ENCODE assay signal across 1 cellular context in the genomic region with DNA sequence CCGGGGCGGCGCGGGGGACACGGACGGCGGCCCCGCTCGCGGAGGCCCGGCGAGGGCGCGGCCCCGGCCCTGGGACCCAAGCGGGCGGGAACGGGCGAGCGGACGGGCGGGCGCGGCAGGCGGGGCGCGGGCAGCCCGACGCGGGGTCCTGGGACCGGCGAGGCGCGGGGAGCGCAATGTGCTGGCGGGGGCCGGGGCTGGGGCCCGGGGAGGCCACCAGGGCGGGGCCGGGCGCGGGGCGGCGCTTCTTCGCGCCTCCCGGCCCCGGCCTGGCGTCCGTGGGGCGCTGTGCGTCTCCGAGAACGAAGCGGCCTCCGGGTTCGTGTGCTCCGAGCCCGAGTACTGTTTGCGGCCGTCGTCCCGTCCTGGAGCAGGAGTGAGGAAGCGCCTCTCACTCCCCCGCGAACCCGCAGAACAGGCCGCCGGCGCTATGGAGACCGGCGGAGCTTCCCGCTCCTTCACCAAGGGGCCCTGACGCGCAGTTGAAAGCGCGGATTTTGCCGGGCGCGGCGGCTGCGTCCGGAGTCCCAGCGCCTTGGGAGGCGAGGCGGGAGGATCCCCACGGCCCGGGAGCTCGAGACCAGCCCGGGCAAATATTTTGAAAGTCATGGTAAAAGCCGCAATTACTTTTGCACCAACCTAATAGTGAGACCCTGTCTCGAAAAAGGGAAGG.
TF ChIP-seq lines count a peak whose summit lies in the region.

No MANE protein-coding gene starts in this region.

TF ChIP-seq in HepG2, 621 proteins besides CTCF, POLR2A, EP300 and RAD21 (continued from another document and continues in another):
- TF ChIP-seq, protein P1, sequence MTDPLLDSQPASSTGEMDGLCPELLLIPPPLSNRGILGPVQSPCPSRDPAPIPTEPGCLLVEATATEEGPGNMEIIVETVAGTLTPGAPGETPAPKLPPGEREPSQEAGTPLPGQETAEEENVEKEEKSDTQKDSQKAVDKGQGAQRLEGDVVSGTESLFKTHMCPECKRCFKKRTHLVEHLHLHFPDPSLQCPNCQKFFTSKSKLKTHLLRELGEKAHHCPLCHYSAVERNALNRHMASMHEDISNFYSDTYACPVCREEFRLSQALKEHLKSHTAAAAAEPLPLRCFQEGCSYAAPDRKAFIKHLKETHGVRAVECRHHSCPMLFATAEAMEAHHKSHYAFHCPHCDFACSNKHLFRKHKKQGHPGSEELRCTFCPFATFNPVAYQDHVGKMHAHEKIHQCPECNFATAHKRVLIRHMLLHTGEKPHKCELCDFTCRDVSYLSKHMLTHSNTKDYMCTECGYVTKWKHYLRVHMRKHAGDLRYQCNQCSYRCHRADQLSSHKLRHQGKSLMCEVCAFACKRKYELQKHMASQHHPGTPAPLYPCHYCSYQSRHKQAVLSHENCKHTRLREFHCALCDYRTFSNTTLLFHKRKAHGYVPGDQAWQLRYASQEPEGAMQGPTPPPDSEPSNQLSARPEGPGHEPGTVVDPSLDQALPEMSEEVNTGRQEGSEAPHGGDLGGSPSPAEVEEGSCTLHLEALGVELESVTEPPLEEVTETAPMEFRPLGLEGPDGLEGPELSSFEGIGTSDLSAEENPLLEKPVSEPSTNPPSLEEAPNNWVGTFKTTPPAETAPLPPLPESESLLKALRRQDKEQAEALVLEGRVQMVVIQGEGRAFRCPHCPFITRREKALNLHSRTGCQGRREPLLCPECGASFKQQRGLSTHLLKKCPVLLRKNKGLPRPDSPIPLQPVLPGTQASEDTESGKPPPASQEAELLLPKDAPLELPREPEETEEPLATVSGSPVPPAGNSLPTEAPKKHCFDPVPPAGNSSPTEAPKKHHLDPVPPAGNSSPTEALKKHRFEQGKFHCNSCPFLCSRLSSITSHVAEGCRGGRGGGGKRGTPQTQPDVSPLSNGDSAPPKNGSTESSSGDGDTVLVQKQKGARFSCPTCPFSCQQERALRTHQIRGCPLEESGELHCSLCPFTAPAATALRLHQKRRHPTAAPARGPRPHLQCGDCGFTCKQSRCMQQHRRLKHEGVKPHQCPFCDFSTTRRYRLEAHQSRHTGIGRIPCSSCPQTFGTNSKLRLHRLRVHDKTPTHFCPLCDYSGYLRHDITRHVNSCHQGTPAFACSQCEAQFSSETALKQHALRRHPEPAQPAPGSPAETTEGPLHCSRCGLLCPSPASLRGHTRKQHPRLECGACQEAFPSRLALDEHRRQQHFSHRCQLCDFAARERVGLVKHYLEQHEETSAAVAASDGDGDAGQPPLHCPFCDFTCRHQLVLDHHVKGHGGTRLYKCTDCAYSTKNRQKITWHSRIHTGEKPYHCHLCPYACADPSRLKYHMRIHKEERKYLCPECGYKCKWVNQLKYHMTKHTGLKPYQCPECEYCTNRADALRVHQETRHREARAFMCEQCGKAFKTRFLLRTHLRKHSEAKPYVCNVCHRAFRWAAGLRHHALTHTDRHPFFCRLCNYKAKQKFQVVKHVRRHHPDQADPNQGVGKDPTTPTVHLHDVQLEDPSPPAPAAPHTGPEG (CRISPR knock-in tag; IDR thresholded peaks at IDR 0.05), result no peak
- TF ChIP-seq NFATC3 (CRISPR knock-in tag; IDR thresholded peaks at IDR 0.05) (0 out of 2 replicates have a peak, but pooled peaks have one; percentile 66), GPN1 (CRISPR knock-in tag; IDR thresholded peaks at IDR 0.05; ENCODE audit: borderline replicate concordance) (peak; percentile 71; the same call in 1 of the 2 replicates), HMG20B (CRISPR knock-in tag; conservative IDR thresholded peaks at IDR 0.05) (0 out of 2 replicates have a peak, but pooled peaks have one; percentile 39), MXI1 (IDR thresholded peaks at IDR 0.05; ENCODE audit: borderline replicate concordance, low read depth, low read length) (peak; percentile 16; the same call in 1 of the 3 replicates), NFE2L1 (CRISPR knock-in tag; IDR thresholded peaks at IDR 0.05; ENCODE audit: borderline replicate concordance) (0 out of 2 replicates have a peak, but pooled peaks have one; percentile 35), ZNF816 (CRISPR knock-in tag; IDR thresholded peaks at IDR 0.05; ENCODE audit: borderline replicate concordance) (0 out of 2 replicates have a peak, but pooled peaks have one; percentile 33), ETV6 (CRISPR knock-in tag; conservative IDR thresholded peaks at IDR 0.05) (0 out of 2 replicates have a peak, but pooled peaks have one; percentile 71), PHF5A (CRISPR knock-in tag; IDR thresholded peaks at IDR 0.05; ENCODE audit: low read depth, unreplicated experiment) (peak; percentile 59), KLF6 (CRISPR knock-in tag; IDR thresholded peaks at IDR 0.05) (peak; percentile 81; the same call in 1 of the 2 replicates), YY1 (IDR thresholded peaks at IDR 0.05; ENCODE audit: insufficient read depth, insufficient replicate concordance, low read depth, low read length) (peak; percentile 38), ZNF841 (CRISPR knock-in tag; IDR thresholded peaks at IDR 0.05; ENCODE audit: borderline replicate concordance) (0 out of 2 replicates have a peak, but pooled peaks have one; percentile 42), ZNF335 (CRISPR knock-in tag; IDR thresholded peaks at IDR 0.05) (peak; percentile 98), TFAP4 (IDR thresholded peaks at IDR 0.05; ENCODE audit: borderline replicate concordance, low read depth) (0 out of 2 replicates have a peak, but pooled peaks have one; percentile 10), HNRNPUL1 (IDR thresholded peaks at IDR 0.05; ENCODE audit: low read depth, low read length) (no peak), ZNF224 (CRISPR knock-in tag; IDR thresholded peaks at IDR 0.05) (0 out of 2 replicates have a peak, but pooled peaks have one; percentile 51), SP2 (CRISPR knock-in tag; IDR thresholded peaks at IDR 0.05) (no peak), ZNF777 (CRISPR knock-in tag; IDR thresholded peaks at IDR 0.05) (peak; percentile 48; the same call in 1 of the 2 replicates), ZSCAN21 (CRISPR knock-in tag; IDR thresholded peaks at IDR 0.05; ENCODE audit: borderline replicate concordance) (peak; percentile 26; the same call in 1 of the 2 replicates), YEATS4 (CRISPR knock-in tag; IDR thresholded peaks at IDR 0.05; ENCODE audit: borderline replicate concordance) (peak; percentile 80; the same call in 1 of the 2 replicates), HES4 (CRISPR knock-in tag; IDR thresholded peaks at IDR 0.05; ENCODE audit: borderline replicate concordance) (0 out of 2 replicates have a peak, but pooled peaks have one; percentile 28), IRF2 (CRISPR knock-in tag; IDR thresholded peaks at IDR 0.05) (peak; percentile 35; the same call in 1 of the 2 replicates), PITX1 (CRISPR knock-in tag; IDR thresholded peaks at IDR 0.05) (peak; percentile 72; the same call in 1 of the 2 replicates), ZNF34 (CRISPR knock-in tag; IDR thresholded peaks at IDR 0.05; ENCODE audit: borderline replicate concordance) (no peak), TMF1 (CRISPR knock-in tag; IDR thresholded peaks at IDR 0.05; ENCODE audit: low read depth) (no peak), MEF2D (CRISPR knock-in tag; IDR thresholded peaks at IDR 0.05) (peak; percentile 27; the same call in 1 of the 2 replicates), ZNF18 (CRISPR knock-in tag; IDR thresholded peaks at IDR 0.05; ENCODE audit: insufficient replicate concordance) (peak; percentile 60), ZNF580 (CRISPR knock-in tag; IDR thresholded peaks at IDR 0.05; ENCODE audit: borderline replicate concordance, low read depth) (peak; percentile 50; the same call in 1 of the 2 replicates), THAP11 (CRISPR knock-in tag; IDR thresholded peaks at IDR 0.05) (0 out of 2 replicates have a peak, but pooled peaks have one; percentile 27), PATZ1 (CRISPR knock-in tag; IDR thresholded peaks at IDR 0.05) (peak; percentile 60; the same call in 1 of the 2 replicates)
- TF ChIP-seq, protein P2, sequence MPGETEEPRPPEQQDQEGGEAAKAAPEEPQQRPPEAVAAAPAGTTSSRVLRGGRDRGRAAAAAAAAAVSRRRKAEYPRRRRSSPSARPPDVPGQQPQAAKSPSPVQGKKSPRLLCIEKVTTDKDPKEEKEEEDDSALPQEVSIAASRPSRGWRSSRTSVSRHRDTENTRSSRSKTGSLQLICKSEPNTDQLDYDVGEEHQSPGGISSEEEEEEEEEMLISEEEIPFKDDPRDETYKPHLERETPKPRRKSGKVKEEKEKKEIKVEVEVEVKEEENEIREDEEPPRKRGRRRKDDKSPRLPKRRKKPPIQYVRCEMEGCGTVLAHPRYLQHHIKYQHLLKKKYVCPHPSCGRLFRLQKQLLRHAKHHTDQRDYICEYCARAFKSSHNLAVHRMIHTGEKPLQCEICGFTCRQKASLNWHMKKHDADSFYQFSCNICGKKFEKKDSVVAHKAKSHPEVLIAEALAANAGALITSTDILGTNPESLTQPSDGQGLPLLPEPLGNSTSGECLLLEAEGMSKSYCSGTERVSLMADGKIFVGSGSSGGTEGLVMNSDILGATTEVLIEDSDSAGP (CRISPR knock-in tag; IDR thresholded peaks at IDR 0.05; ENCODE audit: borderline replicate concordance), result peak; percentile 81; the same call in 1 of the 2 replicates
- TF ChIP-seq, protein P3, sequence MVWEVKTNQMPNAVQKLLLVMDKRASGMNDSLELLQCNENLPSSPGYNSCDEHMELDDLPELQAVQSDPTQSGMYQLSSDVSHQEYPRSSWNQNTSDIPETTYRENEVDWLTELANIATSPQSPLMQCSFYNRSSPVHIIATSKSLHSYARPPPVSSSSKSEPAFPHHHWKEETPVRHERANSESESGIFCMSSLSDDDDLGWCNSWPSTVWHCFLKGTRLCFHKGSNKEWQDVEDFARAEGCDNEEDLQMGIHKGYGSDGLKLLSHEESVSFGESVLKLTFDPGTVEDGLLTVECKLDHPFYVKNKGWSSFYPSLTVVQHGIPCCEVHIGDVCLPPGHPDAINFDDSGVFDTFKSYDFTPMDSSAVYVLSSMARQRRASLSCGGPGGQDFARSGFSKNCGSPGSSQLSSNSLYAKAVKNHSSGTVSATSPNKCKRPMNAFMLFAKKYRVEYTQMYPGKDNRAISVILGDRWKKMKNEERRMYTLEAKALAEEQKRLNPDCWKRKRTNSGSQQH (CRISPR knock-in tag; IDR thresholded peaks at IDR 0.05; ENCODE audit: low read depth), result 0 out of 2 replicates have a peak, but pooled peaks have one; percentile 47
- TF ChIP-seq, protein P4, sequence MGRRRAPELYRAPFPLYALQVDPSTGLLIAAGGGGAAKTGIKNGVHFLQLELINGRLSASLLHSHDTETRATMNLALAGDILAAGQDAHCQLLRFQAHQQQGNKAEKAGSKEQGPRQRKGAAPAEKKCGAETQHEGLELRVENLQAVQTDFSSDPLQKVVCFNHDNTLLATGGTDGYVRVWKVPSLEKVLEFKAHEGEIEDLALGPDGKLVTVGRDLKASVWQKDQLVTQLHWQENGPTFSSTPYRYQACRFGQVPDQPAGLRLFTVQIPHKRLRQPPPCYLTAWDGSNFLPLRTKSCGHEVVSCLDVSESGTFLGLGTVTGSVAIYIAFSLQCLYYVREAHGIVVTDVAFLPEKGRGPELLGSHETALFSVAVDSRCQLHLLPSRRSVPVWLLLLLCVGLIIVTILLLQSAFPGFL (CRISPR knock-in tag; IDR thresholded peaks at IDR 0.05), result 0 out of 2 replicates have a peak, but pooled peaks have one; percentile 1
- TF ChIP-seq, protein P5, sequence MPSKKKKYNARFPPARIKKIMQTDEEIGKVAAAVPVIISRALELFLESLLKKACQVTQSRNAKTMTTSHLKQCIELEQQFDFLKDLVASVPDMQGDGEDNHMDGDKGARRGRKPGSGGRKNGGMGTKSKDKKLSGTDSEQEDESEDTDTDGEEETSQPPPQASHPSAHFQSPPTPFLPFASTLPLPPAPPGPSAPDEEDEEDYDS (CRISPR knock-in tag; IDR thresholded peaks at IDR 0.05), result peak; percentile 18; the same call in 1 of the 2 replicates
- TF ChIP-seq, protein P6, sequence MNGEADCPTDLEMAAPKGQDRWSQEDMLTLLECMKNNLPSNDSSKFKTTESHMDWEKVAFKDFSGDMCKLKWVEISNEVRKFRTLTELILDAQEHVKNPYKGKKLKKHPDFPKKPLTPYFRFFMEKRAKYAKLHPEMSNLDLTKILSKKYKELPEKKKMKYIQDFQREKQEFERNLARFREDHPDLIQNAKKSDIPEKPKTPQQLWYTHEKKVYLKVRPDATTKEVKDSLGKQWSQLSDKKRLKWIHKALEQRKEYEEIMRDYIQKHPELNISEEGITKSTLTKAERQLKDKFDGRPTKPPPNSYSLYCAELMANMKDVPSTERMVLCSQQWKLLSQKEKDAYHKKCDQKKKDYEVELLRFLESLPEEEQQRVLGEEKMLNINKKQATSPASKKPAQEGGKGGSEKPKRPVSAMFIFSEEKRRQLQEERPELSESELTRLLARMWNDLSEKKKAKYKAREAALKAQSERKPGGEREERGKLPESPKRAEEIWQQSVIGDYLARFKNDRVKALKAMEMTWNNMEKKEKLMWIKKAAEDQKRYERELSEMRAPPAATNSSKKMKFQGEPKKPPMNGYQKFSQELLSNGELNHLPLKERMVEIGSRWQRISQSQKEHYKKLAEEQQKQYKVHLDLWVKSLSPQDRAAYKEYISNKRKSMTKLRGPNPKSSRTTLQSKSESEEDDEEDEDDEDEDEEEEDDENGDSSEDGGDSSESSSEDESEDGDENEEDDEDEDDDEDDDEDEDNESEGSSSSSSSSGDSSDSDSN (CRISPR knock-in tag; IDR thresholded peaks at IDR 0.05), result peak; percentile 99
